22 cellular contexts compared by ENCODE assay signal in genomic region chr3:153099131-153099530, GRCh38.
DNase-seq lines count a peak whose midpoint lies in the region; ATAC-seq, FAIRE-seq and TF ChIP-seq lines count a peak whose summit lies in the region.
"Had no signal": no experiment of that assay in that cellular context is flagged by ENCODE, and none has a peak within 500 bp of the region (broad histone marks: within the 10 kb centered on the region; RNA-seq: fewer than 3 reads in every experiment).

No MANE protein-coding gene starts in this region.

- no peaks in the 10 kb centered on the region for H3K36me3 Mint-ChIP-seq in MCF 10A (ENCODE audit: insufficient read depth, unreplicated experiment)
- H3K36me3 Mint-ChIP-seq: CD14-positive monocyte; CD4-positive, alpha-beta memory T cell had no signal

- H3K36me3 ChIP-seq in small intestine (ENCODE audit: control insufficient read depth in 2 of 2, insufficient read depth in 2 of 2, low read length in 2 of 2), result no peaks in the 10 kb centered on the region
- H3K36me3 ChIP-seq: BE2C; BLaER1 treated with 17β-estradiol and CSF1 and Interleukin-3, amounts not matched to agents 10 nM and 100 nM had no signal

- no peak overlapping the region for H3K4me3 Mint-ChIP-seq in MCF 10A (ENCODE audit: unreplicated experiment)
- H3K4me3 Mint-ChIP-seq: CD14-positive monocyte; CD4-positive, alpha-beta memory T cell; GM23338; H9 had no signal

- WGBS in small intestine, 3 donors, result 41 to 72% (median 67%) methylated on average over 9 of the region's 9 CpGs

- H3K27me3 Mint-ChIP-seq in MCF 10A (ENCODE audit: insufficient read depth, unreplicated experiment), result no peaks in the 10 kb centered on the region
- H3K27me3 Mint-ChIP-seq: CD4-positive, alpha-beta memory T cell had no signal

- no peak for TF ChIP-seq CTCF in MCF 10A (IDR thresholded peaks at IDR 0.05; ENCODE audit: unreplicated experiment)

- ATAC-seq in left colon, result peak; percentile 69
- ATAC-seq: A549, GM23338, HCT116 had no signal

- CTCF ChIA-PET in MCF 10A (lab: Yijun Ruan, JAX), result interaction anchor here (0.8 kb wide), 1 partner anchor 16 kb away, joined by 3 read pairs; no protein-coding TSS in a partner anchor

- no peaks in the 10 kb centered on the region for H3K9me3 ChIP-seq in small intestine (ENCODE audit: control insufficient read depth, low read depth)
- H3K9me3 ChIP-seq: A549; BLaER1 treated with 17β-estradiol and CSF1 and Interleukin-3, amounts not matched to agents 10 nM and 100 nM had no signal

- DNase-seq in LoVo (ENCODE audit: low spot score), result peak; percentile 8
- DNase-seq in left colon, result peak; percentile 34 to 41
- DNase-seq in small intestine, result peak; percentile 32
- DNase-seq in MCF 10A (ENCODE audit: unreplicated experiment), result no peak
- DNase-seq in NCI-H748 treated with DMSO at 0.1 percent for 48 hours (lab: John Stamatoyannopoulos, UW), result no peak
- no peak for DNase-seq in posterior cingulate gyrus
- DNase-seq: 8988T; ACHN; AML-193; BE2C; CD4-positive, alpha-beta memory T cell; COR-L47; DMS153; DND-41; H9 had no signal

- H3K27ac Mint-ChIP-seq in MCF 10A (ENCODE audit: low read depth, unreplicated experiment), result no peak overlapping the region
- H3K27ac Mint-ChIP-seq: CD14-positive monocyte; CD4-positive, alpha-beta memory T cell; GM23338 had no signal

- no peaks in the 10 kb centered on the region for H3K9me3 Mint-ChIP-seq in MCF 10A (ENCODE audit: unreplicated experiment)

- H3K4me3 ChIP-seq in small intestine (ENCODE audit: low read depth in 1 of 2, low read length in 2 of 2), result no peak overlapping the region
- H3K4me3 ChIP-seq: A549; BLaER1 treated with 17β-estradiol and CSF1 and Interleukin-3, amounts not matched to agents 10 nM and 100 nM; GM23338 had no signal

- no peak overlapping the region for H3K27ac ChIP-seq in small intestine (ENCODE audit: low read depth in 1 of 2, low read length in 1 of 2)
- H3K27ac ChIP-seq: A549; BLaER1 treated with 17β-estradiol and CSF1 and Interleukin-3, amounts not matched to agents 10 nM and 100 nM had no signal

- no TSS peak for BruUV-seq in MCF 10A (replicated peaks; lab: Mats Ljungman, UMichigan)

- H3K4me1 ChIP-seq in small intestine (ENCODE audit: control insufficient read depth in 2 of 2, insufficient read depth in 1 of 2, low read depth in 1 of 2, low read length in 1 of 2), result no peaks in the 10 kb centered on the region
- H3K4me1 ChIP-seq: BE2C had no signal

- H3K27me3 ChIP-seq in small intestine (ENCODE audit: control insufficient read depth in 2 of 2, insufficient read depth in 2 of 2, low read length in 2 of 2), result no peaks in the 10 kb centered on the region
- H3K27me3 ChIP-seq: BE2C; BLaER1 treated with 17β-estradiol and CSF1 and Interleukin-3, amounts not matched to agents 10 nM and 100 nM had no signal

- no peaks in the 10 kb centered on the region for H3K4me1 Mint-ChIP-seq in MCF 10A (ENCODE audit: insufficient read depth, unreplicated experiment)

- POLR2A ChIA-PET in MCF 10A (lab: Yijun Ruan, JAX), result interaction anchor here (0.9 to 1.8 kb wide), 2 partner anchors 12 to 62 kb away, joined by 4 to 6 read pairs; no protein-coding TSS in a partner anchor

- no peak for FAIRE-seq in small intestine (lab: Jason Lieb, UNC)
- FAIRE-seq: A549, G401.6, GM12892 had no signal

- intact Hi-C loops in left colon (cut with DNase I, micrococcal nuclease), result no loop called here
- intact Hi-C loops in MCF 10A (cut with micrococcal nuclease), result no loop called here
- intact Hi-C loops in posterior cingulate gyrus (cut with DNase I), result no loop called here

Comparison
In these comparisons a context has a peak if more than half of its experiments do, and no peak if none do; other contexts are left out.
1. DNase-seq: peak in LoVo (single experiment), left colon (2 of 2) and small intestine (single experiment); none in MCF 10A (single experiment), NCI-H748 treated with DMSO at 0.1 percent for 48 hours (single experiment) and posterior cingulate gyrus (0 of 10).